9 cellular contexts compared by ENCODE assay signal in the genomic region with DNA sequence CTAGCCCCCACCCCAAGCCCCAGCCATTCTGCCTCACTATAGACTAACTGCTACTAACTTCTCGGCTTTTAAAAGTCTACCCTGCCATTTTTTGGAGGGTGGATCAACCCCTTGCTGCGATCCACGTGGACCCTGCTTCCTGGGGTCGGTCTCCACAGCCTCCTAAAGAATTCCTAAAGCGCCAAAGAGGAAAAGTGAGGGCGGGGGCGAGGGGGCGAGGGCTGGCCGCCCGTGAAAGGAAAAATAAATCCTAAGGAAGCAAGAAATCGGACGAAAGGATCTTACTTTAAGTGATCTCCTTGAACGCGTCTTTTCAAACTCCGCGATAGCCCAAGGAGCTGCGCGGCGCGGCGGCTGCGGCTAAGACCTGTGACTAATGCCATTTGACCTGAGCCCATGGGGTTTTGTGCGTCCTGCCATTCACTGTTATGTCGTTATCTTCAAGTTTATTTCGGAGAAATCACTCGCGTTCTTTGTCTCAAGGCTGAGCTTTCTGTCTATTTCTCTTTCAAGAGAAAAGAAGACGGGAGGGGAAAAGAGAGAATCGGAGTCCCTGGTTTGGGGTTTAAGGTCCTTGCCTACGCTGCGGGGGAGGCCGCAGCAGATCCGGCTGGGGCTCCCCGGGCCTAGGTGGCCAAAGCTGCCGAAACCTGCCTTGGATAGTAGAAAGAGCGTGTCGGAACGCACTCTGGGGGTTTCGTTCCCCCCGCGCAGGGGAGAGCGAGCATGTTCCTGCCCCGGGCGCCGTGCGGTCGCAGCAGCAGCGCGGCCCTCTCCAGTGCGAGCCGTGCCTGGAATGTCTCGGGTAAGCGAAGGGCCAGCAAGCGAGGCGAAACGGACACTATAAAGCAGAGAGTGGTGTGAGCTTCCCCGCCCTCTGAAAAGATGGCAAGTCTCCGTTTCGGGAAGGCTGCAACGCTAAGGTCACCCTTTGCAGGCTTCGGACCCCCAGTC.
DNase-seq lines count a peak whose midpoint lies in the region; ATAC-seq and TF ChIP-seq lines count a peak whose summit lies in the region.
"Had no signal": no experiment of that assay in that cellular context is flagged by ENCODE, and none has a peak within 500 bp of the region (broad histone marks: within the 10 kb centered on the region; RNA-seq: fewer than 3 reads in every experiment).

No MANE protein-coding gene starts in this region.

- H3K9ac ChIP-seq in BLaER1 treated with 17β-estradiol and CSF1 and Interleukin-3, amounts not matched to agents 10 nM and 100 nM: no peak overlapping the region

- H4K20me1 ChIP-seq in BLaER1 treated with 17β-estradiol and CSF1 and Interleukin-3, amounts not matched to agents 10 nM and 100 nM: peaks cover 0 to 24% (median 5%) of the 10 kb centered on the region in 11 experiments; a peak in 11 of 22 replicates

- ATAC-seq in GM19463 (IDR thresholded peaks at IDR 0.05; ENCODE audit: unreplicated experiment) (no peak), GM21619 (IDR thresholded peaks at IDR 0.05; ENCODE audit: unreplicated experiment) (no peak)

- peaks cover 0 to 7% (median 5%) of the 10 kb centered on the region in 10 experiments; a peak in 9 of 20 replicates for H3K4me1 ChIP-seq in BLaER1 treated with 17β-estradiol and CSF1 and Interleukin-3, amounts not matched to agents 10 nM and 100 nM
- peaks cover 5% of the 10 kb centered on the region for H3K4me1 ChIP-seq in effector memory CD4-positive, alpha-beta T cell (ENCODE audit: control insufficient read depth, insufficient read depth, low read length, poor library complexity, severe bottlenecking)

- H3K9me3 Mint-ChIP-seq in nephron: peaks cover 5% of the 10 kb centered on the region

- H3K27ac Mint-ChIP-seq in nephron: peak overlapping the region; percentile 2 to 33 (median 10)

- H3K36me3 ChIP-seq in BLaER1 treated with 17β-estradiol and CSF1 and Interleukin-3, amounts not matched to agents 10 nM and 100 nM: no peaks in the 10 kb centered on the region
- H3K36me3 ChIP-seq in effector memory CD4-positive, alpha-beta T cell (ENCODE audit: control insufficient read depth, insufficient read depth, low read length): no peaks in the 10 kb centered on the region

- no peak overlapping the region for H3K27ac ChIP-seq in BLaER1 treated with 17β-estradiol and CSF1 and Interleukin-3, amounts not matched to agents 10 nM and 100 nM
- H3K27ac ChIP-seq in effector memory CD4-positive, alpha-beta T cell (ENCODE audit: insufficient read depth, low read length, poor library complexity, severe bottlenecking): no peak overlapping the region

- H3K4me1 Mint-ChIP-seq in nephron: peaks cover 53% of the 10 kb centered on the region

- peaks cover 100% of the 10 kb centered on the region for H3K27me3 Mint-ChIP-seq in nephron (ENCODE audit: low read depth)

- DNase-seq in NCI-H1092 treated with DMSO at 0.1 percent for 48 hours (lab: John Stamatoyannopoulos, UW) (peak; percentile 27), C1 segment of cervical spinal cord (lab: John Stamatoyannopoulos, UW) (no peak), NOMO-1 treated with dmso at 0.1 percent for 144 hours (lab: John Stamatoyannopoulos, UW; ENCODE audit: unreplicated experiment) (no peak)
- no peak for DNase-seq in effector memory CD4-positive, alpha-beta T cell
- DNase-seq: SHP77 had no signal

- H3K9me3 ChIP-seq in BLaER1 treated with 17β-estradiol and CSF1 and Interleukin-3, amounts not matched to agents 10 nM and 100 nM (replicated peaks in 1 of 11): peaks cover 9 to 43% (median 20%) of the 10 kb centered on the region in 11 experiments; a peak in 14 of 22 replicates
- no peaks in the 10 kb centered on the region for H3K9me3 ChIP-seq in effector memory CD4-positive, alpha-beta T cell (ENCODE audit: control insufficient read depth, low read length)

- peak overlapping the region; percentile 74 to 85 (median 78) for H3K4me3 Mint-ChIP-seq in nephron

- no peaks in the 10 kb centered on the region for H3K36me3 Mint-ChIP-seq in nephron (ENCODE audit: low read depth)

- H3K27me3 ChIP-seq in BLaER1 treated with 17β-estradiol and CSF1 and Interleukin-3, amounts not matched to agents 10 nM and 100 nM: peaks cover 79 to 97% (median 92%) of the 10 kb centered on the region in 11 experiments
- H3K27me3 ChIP-seq in effector memory CD4-positive, alpha-beta T cell (replicated peaks; ENCODE audit: control insufficient read depth, insufficient read depth, low read length, poor library complexity, severe bottlenecking): peaks cover 68% of the 10 kb centered on the region

- peak overlapping the region; percentile 33 to 96 (median 63) for H3K4me2 ChIP-seq in BLaER1 treated with 17β-estradiol and CSF1 and Interleukin-3, amounts not matched to agents 10 nM and 100 nM

- peak overlapping the region in 9 of 10 experiments; percentile 32 to 62 (median 44); a peak in 19 of 20 replicates for H3K4me3 ChIP-seq in BLaER1 treated with 17β-estradiol and CSF1 and Interleukin-3, amounts not matched to agents 10 nM and 100 nM
- peak overlapping the region; percentile 27 for H3K4me3 ChIP-seq in effector memory CD4-positive, alpha-beta T cell (ENCODE audit: insufficient read depth, low read depth, low read length, poor library complexity, severe bottlenecking)

- no peak for TF ChIP-seq CTCF in nephron (IDR thresholded peaks at IDR 0.05; ENCODE audit: unreplicated experiment in 3 of 3)
